Comparison of ENCODE assay signal across 14 cellular contexts in the genomic region with DNA sequence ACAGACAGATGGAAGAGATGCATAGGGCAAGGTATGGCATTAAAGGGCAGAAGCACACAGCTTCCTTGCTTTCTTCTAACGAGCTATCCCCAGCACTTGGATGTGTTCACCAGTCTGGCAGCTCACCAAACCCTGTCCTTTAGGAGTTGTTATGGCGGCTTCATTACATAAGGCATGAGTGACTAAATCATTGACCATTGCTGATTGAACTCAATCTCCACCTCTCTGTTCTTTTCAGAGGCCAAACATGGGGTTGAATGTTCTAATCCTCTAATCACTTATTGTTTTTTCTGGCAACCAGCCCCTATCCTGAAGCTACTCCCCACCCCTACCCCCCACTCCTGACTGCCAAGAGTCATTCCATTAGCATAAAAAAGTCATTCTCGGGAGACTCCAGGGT.
DNase-seq lines count a peak whose midpoint lies in the region; ATAC-seq and TF ChIP-seq lines count a peak whose summit lies in the region.
"Had no signal": no experiment of that assay in that cellular context is flagged by ENCODE, and none has a peak within 500 bp of the region (broad histone marks: within the 10 kb centered on the region; RNA-seq: fewer than 3 reads in every experiment).

No MANE protein-coding gene starts in this region.

- intact Hi-C loops in tibial artery (cut with DNase I; ENCODE audit: low total_unique reads) = no loop called here

- ATAC-seq in SK-N-SH treated with all-trans-retinoic acid at 6 μM for 48 hours = no peak
- ATAC-seq: A549; effector memory CD8-positive, alpha-beta T cell; left lobe of liver had no signal

- WGBS in SK-N-SH (ENCODE audit: low lambda C conversion rate) = 81% methylated on average over 3 of the region's 3 CpGs

- H3K27ac ChIP-seq in SK-N-SH (ENCODE audit: low read depth in 2 of 2, low read length in 1 of 2) = no peak overlapping the region
- H3K27ac ChIP-seq in right atrium auricular region = peak overlapping the region; percentile 41 to 81
- peak overlapping the region; percentile 14 to 25 for H3K27ac ChIP-seq in tibial artery
- H3K27ac ChIP-seq: A549 had no signal

- TF ChIP-seq RAD21 in SK-N-SH (IDR thresholded peaks at IDR 0.05; ENCODE audit: low read length) = no peak

- no peaks in the 10 kb centered on the region for H3K79me2 ChIP-seq in SK-N-SH (ENCODE audit: insufficient read depth)

- TF ChIP-seq EP300 in SK-N-SH (IDR thresholded peaks at IDR 0.05; ENCODE audit: borderline replicate concordance in 1 of 2, low read depth in 1 of 2, low read length in 1 of 2) = no peak

- H3K4me3 ChIP-seq in SK-N-SH (ENCODE audit: low read depth in 2 of 2, low read length in 1 of 2) = no peak overlapping the region
- H3K4me3 ChIP-seq in astrocyte of the spinal cord (ENCODE audit: low read depth, low read length) = no peak overlapping the region
- peak overlapping the region in 1 of 2 donors; percentile 10 for H3K4me3 ChIP-seq in right atrium auricular region
- no peak overlapping the region for H3K4me3 ChIP-seq in tibial artery
- H3K4me3 ChIP-seq: A549, smooth muscle cell had no signal

- H3K9me3 ChIP-seq in SK-N-SH (no peaks in the 10 kb centered on the region), right atrium auricular region (no peaks in the 10 kb centered on the region), tibial artery (no peaks in the 10 kb centered on the region)
- H3K9me3 ChIP-seq: A549 had no signal

- no peak overlapping the region for H3K4me2 ChIP-seq in SK-N-SH
- H3K4me2 ChIP-seq: A549, smooth muscle cell had no signal

- in situ Hi-C loops in astrocyte of the spinal cord (cut with HindIII; ENCODE audit: low sequenced_read_pairs) = no loop called here

- H3K9me2 ChIP-seq in SK-N-SH = no peaks in the 10 kb centered on the region

- H3K36me3 ChIP-seq in SK-N-SH (replicated peaks in 1 of 2; ENCODE audit: control insufficient read depth in 1 of 2, insufficient read depth in 2 of 2, low read length in 1 of 2) = no peaks in the 10 kb centered on the region
- H3K36me3 ChIP-seq in right atrium auricular region = no peaks in the 10 kb centered on the region
- no peaks in the 10 kb centered on the region for H3K36me3 ChIP-seq in tibial artery

- no peak overlapping the region for H2AFZ ChIP-seq in SK-N-SH (ENCODE audit: low read depth)

- H3F3A ChIP-seq in SK-N-SH (replicated peaks; ENCODE audit: insufficient read depth) = peaks cover 11% of the 10 kb centered on the region

- no peak for DNase-seq in SK-N-SH
- DNase-seq in astrocyte of the spinal cord (ENCODE audit: low read depth, low spot score) = peak; percentile 89
- DNase-seq in right atrium auricular region (ENCODE audit: low spot score) = no peak
- peak; percentile 58 to 69 for DNase-seq in tibial artery
- no peak for DNase-seq in occipital lobe (lab: John Stamatoyannopoulos, UW)
- DNase-seq in GDM1 (lab: John Stamatoyannopoulos, UW) = no peak
- no peak for DNase-seq in hypothalamus (lab: John Stamatoyannopoulos, UW)
- DNase-seq: effector memory CD8-positive, alpha-beta T cell; glutamatergic neuron; Kasumi-1 had no signal

- CTCF ChIA-PET in SK-N-SH (lab: Yijun Ruan, JAX) = no interaction called here

- POLR2A ChIA-PET in SK-N-SH (lab: Yijun Ruan, JAX) = no interaction called here

- H3K4me1 ChIP-seq in SK-N-SH (ENCODE audit: control insufficient read depth in 1 of 2, insufficient read depth in 2 of 2, low read depth in 1 of 2, low read length in 1 of 2) (no peaks in the 10 kb centered on the region; a peak in 1 of 4 replicates), right atrium auricular region (peaks cover 0 to 23% of the 10 kb centered on the region in 2 donors), tibial artery (peaks cover 0 to 67% (median 32%) of the 10 kb centered on the region in 4 donors)
- H3K4me1 ChIP-seq: A549 had no signal

- TF ChIP-seq CTCF in SK-N-SH (IDR thresholded peaks at IDR 0.05) (no peak), astrocyte of the spinal cord (IDR thresholded peaks at IDR 0.05; ENCODE audit: low read depth, low read length) (no peak), right atrium auricular region (IDR thresholded peaks at IDR 0.05) (no peak), tibial artery (IDR thresholded peaks at IDR 0.05) (no peak)

- H3K9ac ChIP-seq in SK-N-SH = no peak overlapping the region

- H4K20me1 ChIP-seq in SK-N-SH (ENCODE audit: insufficient read depth) = no peaks in the 10 kb centered on the region

- H3K27me3 ChIP-seq in SK-N-SH (ENCODE audit: insufficient read depth) (no peaks in the 10 kb centered on the region), right atrium auricular region (no peaks in the 10 kb centered on the region), tibial artery (no peaks in the 10 kb centered on the region)

TF ChIP-seq in SK-N-SH, 30 proteins besides CTCF, POLR2A, EP300 and RAD21:
- TF ChIP-seq NFIC (IDR thresholded peaks at IDR 0.05; ENCODE audit: borderline replicate concordance) (peak; percentile 62), FOSL2 (IDR thresholded peaks at IDR 0.05; ENCODE audit: borderline replicate concordance, low read depth) (no peak), RXRA (IDR thresholded peaks at IDR 0.05; ENCODE audit: borderline replicate concordance, low read depth) (no peak), TAF1 (IDR thresholded peaks at IDR 0.05; ENCODE audit: borderline replicate concordance, low read depth, low read length) (no peak)
- TF ChIP-seq, protein P1, sequence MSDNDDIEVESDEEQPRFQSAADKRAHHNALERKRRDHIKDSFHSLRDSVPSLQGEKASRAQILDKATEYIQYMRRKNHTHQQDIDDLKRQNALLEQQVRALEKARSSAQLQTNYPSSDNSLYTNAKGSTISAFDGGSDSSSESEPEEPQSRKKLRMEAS (IDR thresholded peaks at IDR 0.05; ENCODE audit: low read depth) = no peak
- TF ChIP-seq, protein P2, sequence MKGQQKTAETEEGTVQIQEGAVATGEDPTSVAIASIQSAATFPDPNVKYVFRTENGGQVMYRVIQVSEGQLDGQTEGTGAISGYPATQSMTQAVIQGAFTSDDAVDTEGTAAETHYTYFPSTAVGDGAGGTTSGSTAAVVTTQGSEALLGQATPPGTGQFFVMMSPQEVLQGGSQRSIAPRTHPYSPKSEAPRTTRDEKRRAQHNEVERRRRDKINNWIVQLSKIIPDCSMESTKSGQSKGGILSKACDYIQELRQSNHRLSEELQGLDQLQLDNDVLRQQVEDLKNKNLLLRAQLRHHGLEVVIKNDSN (IDR thresholded peaks at IDR 0.05; ENCODE audit: borderline replicate concordance, low read depth) = no peak

TF ChIP-seq in SK-N-SH treated with all-trans-retinoic acid at 6 μM for 48 hours, 23 proteins besides CTCF, POLR2A, EP300 and RAD21 (continues in another document):
- TF ChIP-seq, protein P3, sequence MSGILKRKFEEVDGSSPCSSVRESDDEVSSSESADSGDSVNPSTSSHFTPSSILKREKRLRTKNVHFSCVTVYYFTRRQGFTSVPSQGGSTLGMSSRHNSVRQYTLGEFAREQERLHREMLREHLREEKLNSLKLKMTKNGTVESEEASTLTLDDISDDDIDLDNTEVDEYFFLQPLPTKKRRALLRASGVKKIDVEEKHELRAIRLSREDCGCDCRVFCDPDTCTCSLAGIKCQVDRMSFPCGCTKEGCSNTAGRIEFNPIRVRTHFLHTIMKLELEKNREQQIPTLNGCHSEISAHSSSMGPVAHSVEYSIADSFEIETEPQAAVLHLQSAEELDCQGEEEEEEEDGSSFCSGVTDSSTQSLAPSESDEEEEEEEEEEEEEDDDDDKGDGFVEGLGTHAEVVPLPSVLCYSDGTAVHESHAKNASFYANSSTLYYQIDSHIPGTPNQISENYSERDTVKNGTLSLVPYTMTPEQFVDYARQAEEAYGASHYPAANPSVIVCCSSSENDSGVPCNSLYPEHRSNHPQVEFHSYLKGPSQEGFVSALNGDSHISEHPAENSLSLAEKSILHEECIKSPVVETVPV (CRISPR knock-in tag; IDR thresholded peaks at IDR 0.05) = no peak
- TF ChIP-seq, protein P4, sequence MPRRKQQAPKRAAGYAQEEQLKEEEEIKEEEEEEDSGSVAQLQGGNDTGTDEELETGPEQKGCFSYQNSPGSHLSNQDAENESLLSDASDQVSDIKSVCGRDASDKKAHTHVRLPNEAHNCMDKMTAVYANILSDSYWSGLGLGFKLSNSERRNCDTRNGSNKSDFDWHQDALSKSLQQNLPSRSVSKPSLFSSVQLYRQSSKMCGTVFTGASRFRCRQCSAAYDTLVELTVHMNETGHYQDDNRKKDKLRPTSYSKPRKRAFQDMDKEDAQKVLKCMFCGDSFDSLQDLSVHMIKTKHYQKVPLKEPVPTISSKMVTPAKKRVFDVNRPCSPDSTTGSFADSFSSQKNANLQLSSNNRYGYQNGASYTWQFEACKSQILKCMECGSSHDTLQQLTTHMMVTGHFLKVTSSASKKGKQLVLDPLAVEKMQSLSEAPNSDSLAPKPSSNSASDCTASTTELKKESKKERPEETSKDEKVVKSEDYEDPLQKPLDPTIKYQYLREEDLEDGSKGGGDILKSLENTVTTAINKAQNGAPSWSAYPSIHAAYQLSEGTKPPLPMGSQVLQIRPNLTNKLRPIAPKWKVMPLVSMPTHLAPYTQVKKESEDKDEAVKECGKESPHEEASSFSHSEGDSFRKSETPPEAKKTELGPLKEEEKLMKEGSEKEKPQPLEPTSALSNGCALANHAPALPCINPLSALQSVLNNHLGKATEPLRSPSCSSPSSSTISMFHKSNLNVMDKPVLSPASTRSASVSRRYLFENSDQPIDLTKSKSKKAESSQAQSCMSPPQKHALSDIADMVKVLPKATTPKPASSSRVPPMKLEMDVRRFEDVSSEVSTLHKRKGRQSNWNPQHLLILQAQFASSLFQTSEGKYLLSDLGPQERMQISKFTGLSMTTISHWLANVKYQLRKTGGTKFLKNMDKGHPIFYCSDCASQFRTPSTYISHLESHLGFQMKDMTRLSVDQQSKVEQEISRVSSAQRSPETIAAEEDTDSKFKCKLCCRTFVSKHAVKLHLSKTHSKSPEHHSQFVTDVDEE (CRISPR knock-in tag; IDR thresholded peaks at IDR 0.05) = no peak
- TF ChIP-seq RARB (CRISPR knock-in tag; IDR thresholded peaks at IDR 0.05) = no peak
- no peak for TF ChIP-seq CSDC2 (CRISPR knock-in tag; IDR thresholded peaks at IDR 0.05)
- TF ChIP-seq ISL1 (CRISPR knock-in tag; IDR thresholded peaks at IDR 0.05) = no peak
- no peak for TF ChIP-seq ZFP3 (CRISPR knock-in tag; IDR thresholded peaks at IDR 0.05)
- no peak for TF ChIP-seq ZNF70 (CRISPR knock-in tag; IDR thresholded peaks at IDR 0.05)
- TF ChIP-seq BACH2 (CRISPR knock-in tag; IDR thresholded peaks at IDR 0.05; ENCODE audit: borderline replicate concordance) = no peak
- TF ChIP-seq, protein P5, sequence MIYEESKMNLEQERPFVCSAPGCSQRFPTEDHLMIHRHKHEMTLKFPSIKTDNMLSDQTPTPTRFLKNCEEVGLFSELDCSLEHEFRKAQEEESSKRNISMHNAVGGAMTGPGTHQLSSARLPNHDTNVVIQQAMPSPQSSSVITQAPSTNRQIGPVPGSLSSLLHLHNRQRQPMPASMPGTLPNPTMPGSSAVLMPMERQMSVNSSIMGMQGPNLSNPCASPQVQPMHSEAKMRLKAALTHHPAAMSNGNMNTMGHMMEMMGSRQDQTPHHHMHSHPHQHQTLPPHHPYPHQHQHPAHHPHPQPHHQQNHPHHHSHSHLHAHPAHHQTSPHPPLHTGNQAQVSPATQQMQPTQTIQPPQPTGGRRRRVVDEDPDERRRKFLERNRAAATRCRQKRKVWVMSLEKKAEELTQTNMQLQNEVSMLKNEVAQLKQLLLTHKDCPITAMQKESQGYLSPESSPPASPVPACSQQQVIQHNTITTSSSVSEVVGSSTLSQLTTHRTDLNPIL (CRISPR knock-in tag; IDR thresholded peaks at IDR 0.05; ENCODE audit: low read depth) = no peak

Comparison
In these comparisons a context has a peak if more than half of its experiments do, and no peak if none do; other contexts are left out.
1. DNase-seq: peak in astrocyte of the spinal cord (single experiment) and tibial artery (2 of 2); none in SK-N-SH (single experiment), right atrium auricular region (single experiment), occipital lobe (single experiment), GDM1 (single experiment) and hypothalamus (0 of 51).
2. H3K27ac ChIP-seq: peak in right atrium auricular region (2 of 2) and tibial artery (2 of 2); none in SK-N-SH (0 of 2).